Comparison of ENCODE assay signal across 16 cellular contexts in genomic region chr1:206002160-206002559, GRCh38. TPM values are rescaled to one million over a fixed set of nuclear protein-coding genes. Genes with fewer than 3 reads are reported as not detected.
DNase-seq lines count a peak whose midpoint lies in the region; ATAC-seq, FAIRE-seq and TF ChIP-seq lines count a peak whose summit lies in the region.
"Had no signal": no experiment of that assay in that cellular context is flagged by ENCODE, and none has a peak within 500 bp of the region (broad histone marks: within the 10 kb centered on the region; RNA-seq: fewer than 3 reads in every experiment).

No MANE protein-coding gene starts in this region.

- CTCF ChIA-PET in MCF 10A (lab: Yijun Ruan, JAX): interaction anchor here (0.6 to 8.4 kb wide), 12 partner anchors 9 to 174 kb away, joined by 3 to 65 read pairs (median 8); no protein-coding TSS in a partner anchor

- peaks cover 56% of the 10 kb centered on the region for H3K4me1 ChIP-seq in keratinocyte (ENCODE audit: control insufficient read depth, extremely low read depth, insufficient read depth, low read length)
- H3K4me1 ChIP-seq: colonic mucosa had no signal

- H2AFZ ChIP-seq in keratinocyte (ENCODE audit: control insufficient read depth, low read length): no peak overlapping the region

- dilution Hi-C loops in keratinocyte (cut with MboI; ENCODE audit: extremely low pct_ligation_motif_present, low sequenced_read_pairs): no loop called here

- no peaks in the 10 kb centered on the region for H3K27me3 ChIP-seq in HL-60 (ENCODE audit: insufficient read depth, poor library complexity, severe bottlenecking)
- no peaks in the 10 kb centered on the region for H3K27me3 ChIP-seq in keratinocyte (ENCODE audit: control insufficient read depth, extremely low read depth, insufficient read depth, low read length)
- H3K27me3 ChIP-seq: colonic mucosa had no signal

- no peaks in the 10 kb centered on the region for H3K27me3 Mint-ChIP-seq in MCF 10A (ENCODE audit: insufficient read depth, unreplicated experiment)

- H3K27ac ChIP-seq in HL-60 (replicated peaks) (peak overlapping the region; percentile 77), keratinocyte (ENCODE audit: control insufficient read depth, insufficient read depth, low read length) (peak overlapping the region; percentile 94)
- H3K27ac ChIP-seq: neutrophil had no signal

- H3K9me3 Mint-ChIP-seq in MCF 10A (ENCODE audit: unreplicated experiment): peaks cover 6% of the 10 kb centered on the region
- H3K9me3 Mint-ChIP-seq: CD8-positive, alpha-beta T cell had no signal

- no peak for FAIRE-seq in keratinocyte (lab: Jason Lieb, UNC)
- FAIRE-seq: TTC549 had no signal

- TF ChIP-seq CTCF in HL-60 (IDR thresholded peaks at IDR 0.05; ENCODE audit: insufficient read depth, low read length): no peak
- no peak for TF ChIP-seq CTCF in MCF 10A (IDR thresholded peaks at IDR 0.05; ENCODE audit: unreplicated experiment)
- TF ChIP-seq CTCF in keratinocyte (optimal IDR thresholded peaks at IDR 0.05 in 1 of 3, IDR thresholded peaks at IDR 0.05 in 1 of 3, conservative IDR thresholded peaks at IDR 0.05 in 1 of 3; ENCODE audit: extremely low read depth in 1 of 3, insufficient read depth in 2 of 3, low read length in 3 of 3): no peak
- no peak for TF ChIP-seq CTCF in GM20000 (IDR thresholded peaks at IDR 0.05; ENCODE audit: extremely low read depth, missing control alignments)

- intact Hi-C loops in MCF 10A (cut with micrococcal nuclease): no loop called here

- POLR2A ChIA-PET in MCF 10A (lab: Yijun Ruan, JAX): interaction anchor here (1.1 to 5.0 kb wide), 17 partner anchors 8 to 254 kb away, joined by 3 to 89 read pairs (median 11); no protein-coding TSS in a partner anchor

- ATAC-seq in GM21367 (IDR thresholded peaks at IDR 0.05; ENCODE audit: unreplicated experiment): no peak
- ATAC-seq in HG02852 (IDR thresholded peaks at IDR 0.05; ENCODE audit: unreplicated experiment): no peak
- ATAC-seq: CD8-positive, alpha-beta T cell had no signal

- no peaks in the 10 kb centered on the region for H4K20me1 ChIP-seq in keratinocyte (ENCODE audit: control insufficient read depth, extremely low read depth, insufficient read depth, low read length)

- peak overlapping the region; percentile 94 for H3K4me2 ChIP-seq in keratinocyte (ENCODE audit: control insufficient read depth, extremely low read depth, insufficient read depth, low read depth, low read length)

- H3K4me3 ChIP-seq in HL-60 (replicated peaks; ENCODE audit: insufficient read depth, low read length) (peak overlapping the region; percentile 47), keratinocyte (ENCODE audit: control insufficient read depth in 2 of 3, extremely low read depth in 1 of 3, insufficient read depth in 2 of 3, low read depth in 1 of 3, low read length in 3 of 3) (peak overlapping the region; percentile 49 to 72 (median 66))

- H3K27ac Mint-ChIP-seq in MCF 10A (ENCODE audit: low read depth, unreplicated experiment): peak overlapping the region; percentile 75
- H3K27ac Mint-ChIP-seq: activated naive CD8-positive, alpha-beta T cell; CD8-positive, alpha-beta T cell had no signal

- H3K36me3 ChIP-seq in keratinocyte (ENCODE audit: control insufficient read depth in 2 of 2, extremely low read depth in 1 of 2, insufficient read depth in 2 of 2, low read length in 2 of 2): no peaks in the 10 kb centered on the region
- H3K36me3 ChIP-seq: colonic mucosa, neutrophil had no signal

- peak overlapping the region; percentile 69 for H3K4me3 Mint-ChIP-seq in MCF 10A (ENCODE audit: unreplicated experiment)
- H3K4me3 Mint-ChIP-seq: activated naive CD8-positive, alpha-beta T cell; CD8-positive, alpha-beta T cell had no signal

- peak overlapping the region; percentile 86 for H3K9ac ChIP-seq in keratinocyte (ENCODE audit: control insufficient read depth, extremely low read depth, insufficient read depth, low read length)

- no TSS peak for BruUV-seq in MCF 10A (replicated peaks; lab: Mats Ljungman, UMichigan)

- peaks cover 37% of the 10 kb centered on the region for H3K4me1 Mint-ChIP-seq in MCF 10A (ENCODE audit: insufficient read depth, unreplicated experiment)

- H3K9me1 ChIP-seq in keratinocyte (ENCODE audit: control insufficient read depth, extremely low read depth, insufficient read depth, low read length): no peaks in the 10 kb centered on the region

- DNase-seq in HL-60 (ENCODE audit: low read depth in 1 of 2, low spot score in 1 of 2) (no peak), MCF 10A (ENCODE audit: unreplicated experiment) (peak; percentile 95), keratinocyte (ENCODE audit: low read depth, low spot score) (peak; percentile 83), NCI-H1417 treated with DMSO at 0.1 percent for 48 hours (lab: John Stamatoyannopoulos, UW) (no peak), GM20000 (ENCODE audit: low spot score) (no peak)
- peak; percentile 16 for DNase-seq in stimulated activated CD8-positive, alpha-beta memory T cell treated with anti-CD3 and anti-CD28 coated beads, Interleukin-4, amount 100 ng/mL, for 48 hours
- DNase-seq: NCI-H1694, NCI-H748 treated with DMSO at 0.1 percent for 48 hours, SHP77 treated with DMSO at 0.1 percent for 48 hours had no signal

- no peaks in the 10 kb centered on the region for H3K36me3 Mint-ChIP-seq in MCF 10A (ENCODE audit: insufficient read depth, unreplicated experiment)
- H3K36me3 Mint-ChIP-seq: activated naive CD8-positive, alpha-beta T cell; CD8-positive, alpha-beta T cell had no signal

- no peaks in the 10 kb centered on the region for H3K9me3 ChIP-seq in keratinocyte (ENCODE audit: control insufficient read depth, low read depth, low read length)
- H3K9me3 ChIP-seq: colonic mucosa, neutrophil had no signal

- H3K79me2 ChIP-seq in keratinocyte (ENCODE audit: control insufficient read depth, insufficient read depth, low read length): peaks cover 14% of the 10 kb centered on the region

RNA-seq across cellular contexts. Expression of gene RAB7B, which starts 1.0 kb away (rescaled TPM):
- 1.6 and 3.6 TPM in 2 replicates for total RNA-seq in MCF 10A (2022)
- polyA plus RNA-seq in keratinocyte: 39.2 to 88.7 TPM (median 47.8 TPM) in 3 replicates
- 11.2 TPM for polyA plus RNA-seq in keratinocyte (2011; ENCODE audit: low read depth)
- 34.2 and 34.5 TPM in 2 replicates for polyA plus RNA-seq in keratinocyte (2011; cell fraction: cytosol; rRNA removed)
- polyA plus RNA-seq in keratinocyte (2011; cell fraction: nucleus; rRNA removed): 46.2 and 59.1 TPM in 2 replicates
- polyA plus RNA-seq in keratinocyte (2012; ENCODE audit: low replicate concordance): 31.2 and 36.0 TPM in 2 replicates
- 26.4 to 53.7 TPM (median 39.2 TPM) in 3 replicates for polyA minus RNA-seq in keratinocyte
- polyA minus RNA-seq in keratinocyte (2011; cell fraction: cytosol; rRNA and poly(A)+ RNA removed): 31.3 TPM
- polyA minus RNA-seq in keratinocyte (2011; cell fraction: nucleus; rRNA and poly(A)+ RNA removed): 27.0 and 31.3 TPM in 2 replicates
- total RNA-seq: CD8-positive, alpha-beta T cell had no signal

RNA-seq across cellular contexts. Expression of gene CTSE, which starts 21.5 kb away (rescaled TPM):
- total RNA-seq in MCF 10A (2022): 0.79 and 0.81 TPM in 2 replicates
- polyA plus RNA-seq in keratinocyte: 0.26 to 0.68 TPM (median 0.33 TPM) in 3 replicates
- not detected for polyA plus RNA-seq in keratinocyte (2011; ENCODE audit: low read depth)
- 0.30 and 0.42 TPM in 2 replicates for polyA plus RNA-seq in keratinocyte (2011; cell fraction: cytosol; rRNA removed)
- polyA plus RNA-seq in keratinocyte (2011; cell fraction: nucleus; rRNA removed): 0.16 and 0.19 TPM in 2 replicates
- polyA plus RNA-seq in keratinocyte (2012; ENCODE audit: low replicate concordance): 0.62 TPM in 1 of 2 replicates, not detected in the other
- polyA minus RNA-seq in keratinocyte: 0.16 to 0.53 TPM (median 0.43 TPM) in 3 replicates
- polyA minus RNA-seq in keratinocyte (2011; cell fraction: cytosol; rRNA and poly(A)+ RNA removed): not detected
- not detected in 2 replicates for polyA minus RNA-seq in keratinocyte (2011; cell fraction: nucleus; rRNA and poly(A)+ RNA removed)
- total RNA-seq: CD8-positive, alpha-beta T cell had no signal

RNA-seq across cellular contexts. Expression of gene RHEX, which starts 50.8 kb away (rescaled TPM):
- not detected in 2 replicates for total RNA-seq in MCF 10A (2022)
- not detected in 3 replicates for polyA plus RNA-seq in keratinocyte
- polyA plus RNA-seq in keratinocyte (2011; ENCODE audit: low read depth): not detected
- polyA plus RNA-seq in keratinocyte (2011; cell fraction: cytosol; rRNA removed): not detected in 2 replicates
- not detected in 2 replicates for polyA plus RNA-seq in keratinocyte (2011; cell fraction: nucleus; rRNA removed)
- not detected in 2 replicates for polyA plus RNA-seq in keratinocyte (2012; ENCODE audit: low replicate concordance)
- not detected in 3 replicates for polyA minus RNA-seq in keratinocyte
- not detected for polyA minus RNA-seq in keratinocyte (2011; cell fraction: cytosol; rRNA and poly(A)+ RNA removed)
- not detected in 2 replicates for polyA minus RNA-seq in keratinocyte (2011; cell fraction: nucleus; rRNA and poly(A)+ RNA removed)
- total RNA-seq: CD8-positive, alpha-beta T cell had no signal

RNA-seq across cellular contexts. Expression of gene SLC26A9, which starts 58.9 kb away (rescaled TPM):
- not detected in 2 replicates for total RNA-seq in MCF 10A (2022)
- 0.03 to 0.08 TPM (median 0.03 TPM) in 3 replicates for polyA plus RNA-seq in keratinocyte
- polyA plus RNA-seq in keratinocyte (2011; ENCODE audit: low read depth): 4.9 TPM
- 0.02 and 0.09 TPM in 2 replicates for polyA plus RNA-seq in keratinocyte (2011; cell fraction: cytosol; rRNA removed)
- 0.29 and 0.60 TPM in 2 replicates for polyA plus RNA-seq in keratinocyte (2011; cell fraction: nucleus; rRNA removed)
- 0.02 and 8.6 TPM in 2 replicates for polyA plus RNA-seq in keratinocyte (2012; ENCODE audit: low replicate concordance)
- polyA minus RNA-seq in keratinocyte: 0.20 to 0.90 TPM in 2 of 3 replicates, not detected in the other
- not detected for polyA minus RNA-seq in keratinocyte (2011; cell fraction: cytosol; rRNA and poly(A)+ RNA removed)
- 0.32 and 0.54 TPM in 2 replicates for polyA minus RNA-seq in keratinocyte (2011; cell fraction: nucleus; rRNA and poly(A)+ RNA removed)
- total RNA-seq: CD8-positive, alpha-beta T cell; colonic mucosa had no signal

Comparison
In these comparisons a context has a peak if more than half of its experiments do, and no peak if none do; other contexts are left out.
1. DNase-seq: peak in MCF 10A (single experiment), keratinocyte (single experiment) and stimulated activated CD8-positive, alpha-beta memory T cell treated with anti-CD3 and anti-CD28 coated beads, Interleukin-4, amount 100 ng/mL, for 48 hours (single experiment); none in HL-60 (0 of 2), NCI-H1417 treated with DMSO at 0.1 percent for 48 hours (single experiment) and GM20000 (single experiment).